8 cellular contexts compared by ENCODE assay signal in genomic region chr5:40796487-40796889, GRCh38. TPM values are rescaled to one million over a fixed set of nuclear protein-coding genes. Genes with fewer than 3 reads are reported as not detected.
DNase-seq lines count a peak whose midpoint lies in the region; ATAC-seq, FAIRE-seq and TF ChIP-seq lines count a peak whose summit lies in the region.

No MANE protein-coding gene starts in this region.

- H3K27me3 ChIP-seq in OCI-LY3 (ENCODE audit: low read depth, low read length), result no peaks in the 10 kb centered on the region

- peak overlapping the region; percentile 74 for H3K9ac ChIP-seq in OCI-LY3 (ENCODE audit: low read length)

- DNase-seq in EH (ENCODE audit: low read depth) (peak; percentile 57), epithelial cell of esophagus (ENCODE audit: low read depth) (peak; percentile 48), progenitor cell of endocrine pancreas (ENCODE audit: low spot score, unreplicated experiment) (no peak), NCI-H1417 treated with DMSO at 0.1 percent for 48 hours (lab: John Stamatoyannopoulos, UW) (no peak), HTR-8/SVneo (ENCODE audit: insufficient read length, low spot score) (no peak)

- TF ChIP-seq CTCF in OCI-LY3 (IDR thresholded peaks at IDR 0.05; ENCODE audit: low read depth, low read length) (no peak), epithelial cell of esophagus (IDR thresholded peaks at IDR 0.05; ENCODE audit: insufficient read depth, low read depth, low read length, missing control alignments) (no peak), progenitor cell of endocrine pancreas (IDR thresholded peaks at IDR 0.05; ENCODE audit: unreplicated experiment) (no peak)

- ATAC-seq in activated CD4-positive, CD25-positive, alpha-beta regulatory T cell treated with anti-CD3 and anti-CD28 coated beads, Interleukin-2, amount 50 U/mL, for 24 hours, result no peak
- ATAC-seq in GM18505 (IDR thresholded peaks at IDR 0.05; ENCODE audit: unreplicated experiment), result no peak

- H3K27ac ChIP-seq in OCI-LY3 (ENCODE audit: low read length), result no peak overlapping the region

- H3K36me3 Mint-ChIP-seq in progenitor cell of endocrine pancreas (ENCODE audit: insufficient read depth), result peaks cover 9% of the 10 kb centered on the region

- no peak overlapping the region for H3K27ac Mint-ChIP-seq in progenitor cell of endocrine pancreas

- H3K4me2 ChIP-seq in OCI-LY3 (ENCODE audit: low read length), result peak overlapping the region; percentile 94

- no peaks in the 10 kb centered on the region for H3K36me3 ChIP-seq in OCI-LY3 (replicated peaks; ENCODE audit: low read depth, low read length)

- no peaks in the 10 kb centered on the region for H3K9me3 ChIP-seq in OCI-LY3 (ENCODE audit: insufficient read depth, low read length)

- peaks cover 59% of the 10 kb centered on the region for H3K79me2 ChIP-seq in OCI-LY3 (ENCODE audit: low read length)

- H3K4me3 ChIP-seq in OCI-LY3 (ENCODE audit: low read length) (peak overlapping the region; percentile 90), epithelial cell of esophagus (ENCODE audit: low read length) (peak overlapping the region; percentile 76)

- no peaks in the 10 kb centered on the region for H3K27me3 Mint-ChIP-seq in progenitor cell of endocrine pancreas

- no peaks in the 10 kb centered on the region for H3K9me3 Mint-ChIP-seq in progenitor cell of endocrine pancreas (ENCODE audit: low read depth)

- no peak for FAIRE-seq in HTR-8/SVneo (lab: Jason Lieb, UNC)

- peaks cover 16% of the 10 kb centered on the region for H3K4me1 ChIP-seq in OCI-LY3 (ENCODE audit: low read length)

- peaks cover 9% of the 10 kb centered on the region; the same call in 1 of the 2 replicates for H4K20me1 ChIP-seq in OCI-LY3 (ENCODE audit: insufficient read depth, low read length)

- H3K4me3 Mint-ChIP-seq in progenitor cell of endocrine pancreas (ENCODE audit: low read depth), result peak overlapping the region; percentile 91

- H3K4me1 Mint-ChIP-seq in progenitor cell of endocrine pancreas (ENCODE audit: low read depth), result peaks cover 27% of the 10 kb centered on the region

- no peak overlapping the region for H2AFZ ChIP-seq in OCI-LY3 (ENCODE audit: low read depth, low read length)

- TF ChIP-seq POLR2A in GM18505 (IDR thresholded peaks at IDR 0.05; ENCODE audit: borderline replicate concordance, extremely low read depth, insufficient read depth, insufficient read length), result no peak

RNA-seq across cellular contexts. Expression of gene PRKAA1, which starts 1.7 kb away (rescaled TPM):
- total RNA-seq in progenitor cell of endocrine pancreas, result 75.1 and 79.5 TPM in 2 replicates

RNA-seq across cellular contexts. Expression of gene RPL37, which starts 38.5 kb away (rescaled TPM):
- 1,476 and 1,494 TPM in 2 replicates for total RNA-seq in progenitor cell of endocrine pancreas

RNA-seq across cellular contexts. Expression of gene TTC33, which starts 40.7 kb away (rescaled TPM):
- total RNA-seq in progenitor cell of endocrine pancreas, result 21.5 and 25.4 TPM in 2 replicates

RNA-seq across cellular contexts. Expression of gene CARD6, which starts 44.7 kb away (rescaled TPM):
- 0.74 and 1.1 TPM in 2 replicates for total RNA-seq in progenitor cell of endocrine pancreas

Comparison
In these comparisons a context has a peak if more than half of its experiments do, and no peak if none do; other contexts are left out.
1. DNase-seq: peak in EH (single experiment) and epithelial cell of esophagus (single experiment); none in progenitor cell of endocrine pancreas (single experiment), NCI-H1417 treated with DMSO at 0.1 percent for 48 hours (single experiment) and HTR-8/SVneo (single experiment).